18 cellular contexts compared by ENCODE assay signal in genomic region chr3:184486614-184487013, GRCh38.
"Had no signal": no experiment of that assay in that cellular context is flagged by ENCODE, and none has a peak within 500 bp of the region (broad histone marks: within the 10 kb centered on the region; RNA-seq: fewer than 3 reads in every experiment).

No MANE protein-coding gene starts in this region.

- ATAC-seq: gastrocnemius medialis, heart right ventricle, lower lobe of right lung had no signal

- DNase-seq: activated CD4-positive, alpha-beta T cell treated with anti-CD3 and anti-CD28 coated beads, Interleukin-2, amount 10 ng/mL, durations not matched to agents 24 days and 14 days; activated CD4-positive, CD25-positive, alpha-beta regulatory T cell; activated CD8-positive, alpha-beta memory T cell treated with anti-CD3 and anti-CD28 coated beads, Interleukin-2, amount 50 U/mL, for 48 hours; activated gamma-delta T cell treated with Interleukin-2 at 50 U/mL for 16 hours; activated naive CD8-positive, alpha-beta T cell treated with anti-CD3 and anti-CD28 coated beads for 36 hours; central memory CD4-positive, alpha-beta T cell; cortex of kidney; effector CD4-positive, alpha-beta T cell; gastrocnemius medialis; heart right ventricle; lower lobe of right lung; nucleus accumbens; posterior cingulate gyrus; retina; stimulated activated CD4-positive, alpha-beta T cell treated with anti-CD3 and anti-CD28 coated beads, Interleukin-2, amount 100 ng/mL, for 48 hours; stimulated activated naive CD4-positive, alpha-beta T cell; substantia nigra; transverse colon had no signal
